In the genomic region with DNA sequence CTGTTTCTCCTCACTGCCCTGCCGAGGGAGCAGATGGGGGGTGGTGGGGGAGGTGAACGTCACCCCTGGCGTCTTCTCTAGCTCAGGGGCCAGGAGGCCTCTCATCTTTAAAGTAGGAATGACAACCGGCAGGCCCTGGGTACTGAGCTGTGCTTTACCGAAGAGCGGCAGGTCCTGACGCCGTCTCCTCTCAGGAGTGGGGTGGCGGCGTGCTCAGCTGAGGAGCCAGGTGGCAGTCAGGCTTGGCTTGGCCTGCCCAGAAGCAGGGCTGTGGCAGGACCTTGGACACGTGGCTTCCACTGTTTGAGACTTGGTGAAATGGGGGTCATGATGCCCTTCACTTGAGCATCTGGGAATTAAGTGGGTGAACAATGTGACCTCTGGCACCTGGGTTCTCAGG, we compare ENCODE assay signal across 18 cellular contexts. TPM values are rescaled to one million over a fixed set of nuclear protein-coding genes. Genes with fewer than 3 reads are reported as not detected.
DNase-seq lines count a peak whose midpoint lies in the region; ATAC-seq and TF ChIP-seq lines count a peak whose summit lies in the region.
"Had no signal": no experiment of that assay in that cellular context is flagged by ENCODE, and none has a peak within 500 bp of the region (broad histone marks: within the 10 kb centered on the region; RNA-seq: fewer than 3 reads in every experiment).

No MANE protein-coding gene starts in this region.

- H2AK5ac ChIP-seq in IMR-90 (ENCODE audit: low read depth, low read length), result no peak overlapping the region

- WGBS in IMR-90 (ENCODE audit: extremely low coverage in 2 of 2, insufficient read length in 1 of 2), 2 experiments, result 95% methylated on average over 4 of the region's 11 CpGs; no CpG with 5 or more reads in 1 of the 2 experiments

- no TSS peak for BruUV-seq in IMR-90 (replicated peaks; lab: Mats Ljungman, UMichigan)

- no peak overlapping the region for H2BK120ac ChIP-seq in IMR-90 (ENCODE audit: low read depth, low read length)

- DNase-seq in IMR-90, result no peak
- no peak for DNase-seq in adipocyte (ENCODE audit: low read depth)
- no peak for DNase-seq in naive thymus-derived CD4-positive, alpha-beta T cell
- DNase-seq in tibial artery, result no peak
- DNase-seq in GOT3 (lab: John Stamatoyannopoulos, UW), result no peak
- no peak for DNase-seq in SJCRH30
- DNase-seq: activated CD4-positive, alpha-beta T cell treated with anti-CD3 and anti-CD28 coated beads, Interleukin-2, amount 50 U/mL, for 48 hours; activated T-cell treated with anti-CD3 and anti-CD28 coated beads, Interleukin-2, amount 50 U/mL, for 1 hour; Caco-2; effector memory CD8-positive, alpha-beta T cell; left lung; NCI-H1092; NCI-H524; stimulated activated naive CD8-positive, alpha-beta T cell treated with anti-CD3 and anti-CD28 coated beads, Interleukin-15, Interleukin-2, amounts not matched to agents 100 U/mL and 50 U/mL, for 24 hours; transverse colon had no signal

- H3K79me1 ChIP-seq in IMR-90 (ENCODE audit: low read depth in 1 of 2, low read length in 2 of 2), result peaks cover 21 to 77% of the 10 kb centered on the region in 2 experiments

- H3K4me2 ChIP-seq in BLaER1 treated with 17β-estradiol and CSF1 and Interleukin-3, amounts not matched to agents 10 nM and 100 nM, result peak overlapping the region in 2 of 11 experiments; percentile 98 to 100; a peak in 2 of 22 replicates
- no peak overlapping the region for H3K4me2 ChIP-seq in IMR-90 (ENCODE audit: low read depth, low read length)

- TF ChIP-seq CTCF in IMR-90 (conservative IDR thresholded peaks at IDR 0.05; ENCODE audit: low read depth, low read length), result no peak
- TF ChIP-seq CTCF in tibial artery (IDR thresholded peaks at IDR 0.05), result no peak

- H3K14ac ChIP-seq in IMR-90 (replicated peaks; ENCODE audit: low read depth, low read length), result no peak overlapping the region

- no peak overlapping the region for H2BK15ac ChIP-seq in IMR-90 (ENCODE audit: low read depth, low read length)

- no peaks in the 10 kb centered on the region for H3K27me3 ChIP-seq in BLaER1 treated with 17β-estradiol and CSF1 and Interleukin-3, amounts not matched to agents 10 nM and 100 nM
- H3K27me3 ChIP-seq in IMR-90 (ENCODE audit: control insufficient read depth, insufficient read depth, low read length) (no peaks in the 10 kb centered on the region), adipocyte (replicated peaks; ENCODE audit: control insufficient read depth, insufficient read depth, low read length) (no peaks in the 10 kb centered on the region), tibial artery (no peaks in the 10 kb centered on the region), SJCRH30 (no peaks in the 10 kb centered on the region)
- H3K27me3 ChIP-seq in naive thymus-derived CD4-positive, alpha-beta T cell (ENCODE audit: control insufficient read depth in 2 of 2, insufficient read depth in 2 of 2, low read length in 2 of 2), result no peaks in the 10 kb centered on the region
- H3K27me3 ChIP-seq: left lung, transverse colon had no signal

- H3K4ac ChIP-seq in IMR-90 (ENCODE audit: low read depth, low read length), result no peak overlapping the region

- TF ChIP-seq RAD21 in IMR-90 (IDR thresholded peaks at IDR 0.05; ENCODE audit: low read length), result no peak

- H3K4me3 Mint-ChIP-seq in naive thymus-derived CD4-positive, alpha-beta T cell, result peak overlapping the region in 3 of 10 donors; percentile 21 to 90 (median 80)

- H4K5ac ChIP-seq in IMR-90 (ENCODE audit: low read depth, low read length), result no peak overlapping the region

- H2AFZ ChIP-seq in IMR-90 (replicated peaks; ENCODE audit: low read length, poor library complexity), result no peak overlapping the region

- H3K36me3 ChIP-seq in BLaER1 treated with 17β-estradiol and CSF1 and Interleukin-3, amounts not matched to agents 10 nM and 100 nM, result peaks cover 63 to 72% (median 69%) of the 10 kb centered on the region in 11 experiments
- peaks cover 54% of the 10 kb centered on the region for H3K36me3 ChIP-seq in IMR-90 (ENCODE audit: control insufficient read depth, insufficient read depth, low read length)
- H3K36me3 ChIP-seq in adipocyte (ENCODE audit: control insufficient read depth, insufficient read depth, low read length, severe bottlenecking), result peaks cover 45% of the 10 kb centered on the region
- H3K36me3 ChIP-seq in naive thymus-derived CD4-positive, alpha-beta T cell (ENCODE audit: control insufficient read depth in 2 of 3, insufficient read depth in 3 of 3, low read length in 3 of 3), result peaks cover 10 to 60% (median 25%) of the 10 kb centered on the region in 3 experiments
- peaks cover 30 to 70% (median 48%) of the 10 kb centered on the region in 3 donors for H3K36me3 ChIP-seq in tibial artery
- peaks cover 45% of the 10 kb centered on the region for H3K36me3 ChIP-seq in SJCRH30

- H3K18ac ChIP-seq in IMR-90 (ENCODE audit: low read depth, low read length), result no peak overlapping the region

- peaks cover 31 to 53% (median 41%) of the 10 kb centered on the region in 10 experiments for H3K4me1 ChIP-seq in BLaER1 treated with 17β-estradiol and CSF1 and Interleukin-3, amounts not matched to agents 10 nM and 100 nM
- H3K4me1 ChIP-seq in IMR-90 (ENCODE audit: control insufficient read depth, insufficient read depth, low read length) (peaks cover 5% of the 10 kb centered on the region), adipocyte (ENCODE audit: control insufficient read depth, insufficient read depth, low read length) (peaks cover 36% of the 10 kb centered on the region), tibial artery (peaks cover 4 to 45% (median 34%) of the 10 kb centered on the region in 4 donors), SJCRH30 (peaks cover 8% of the 10 kb centered on the region; the same call in 1 of the 2 replicates)
- H3K4me1 ChIP-seq in naive thymus-derived CD4-positive, alpha-beta T cell (ENCODE audit: control insufficient read depth in 2 of 2, insufficient read depth in 2 of 2, low read length in 2 of 2), result peaks cover 23 to 33% of the 10 kb centered on the region in 2 donors

- H3K4me1 Mint-ChIP-seq in naive thymus-derived CD4-positive, alpha-beta T cell, result peaks cover 23 to 52% (median 47%) of the 10 kb centered on the region in 7 donors

- no peaks in the 10 kb centered on the region for H3K27me3 Mint-ChIP-seq in naive thymus-derived CD4-positive, alpha-beta T cell
- H3K27me3 Mint-ChIP-seq: effector memory CD8-positive, alpha-beta T cell had no signal

- dilution Hi-C loops in IMR-90 (cut with HindIII; ENCODE audit: low sequenced_read_pairs, unreplicated experiment), result no loop called here

- H3K9me3 Mint-ChIP-seq in naive thymus-derived CD4-positive, alpha-beta T cell, result no peaks in the 10 kb centered on the region
- H3K9me3 Mint-ChIP-seq: effector memory CD8-positive, alpha-beta T cell had no signal

- intact Hi-C loops in IMR-90 (cut with micrococcal nuclease) (no loop called here), tibial artery (cut with DNase I; ENCODE audit: low total_unique reads) (loop anchor here (5.0 kb wide), 2 partner anchors 133 to 163 kb away; a partner anchor contains a TSS)
- intact Hi-C loops in naive thymus-derived CD4-positive, alpha-beta T cell (cut with micrococcal nuclease), result no loop called here

- POLR2A ChIA-PET in IMR-90 (lab: Charles Lee; ENCODE audit: unreplicated experiment), result no interaction called here
- POLR2A ChIA-PET in naive thymus-derived CD4-positive, alpha-beta T cell (lab: Charles Lee), result interaction anchor here (0.9 kb wide), 1 partner anchor 15 kb away, joined by 3 read pairs; no protein-coding TSS in a partner anchor

- CTCF ChIA-PET in IMR-90 (lab: Yijun Ruan, JAX), result no interaction called here
- CTCF ChIA-PET in naive thymus-derived CD4-positive, alpha-beta T cell (lab: Charles Lee), result no interaction called here

- in situ Hi-C loops in IMR-90 (cut with MboI; ENCODE audit: low sequenced_read_pairs), result no loop called here

- H3K9me3 ChIP-seq in BLaER1 treated with 17β-estradiol and CSF1 and Interleukin-3, amounts not matched to agents 10 nM and 100 nM (replicated peaks in 1 of 11), result no peaks in the 10 kb centered on the region
- H3K9me3 ChIP-seq in IMR-90 (ENCODE audit: control insufficient read depth, insufficient read depth, low read length), result no peaks in the 10 kb centered on the region
- H3K9me3 ChIP-seq in adipocyte (ENCODE audit: control insufficient read depth, low read length), result no peaks in the 10 kb centered on the region
- no peaks in the 10 kb centered on the region for H3K9me3 ChIP-seq in naive thymus-derived CD4-positive, alpha-beta T cell (ENCODE audit: control insufficient read depth in 2 of 3, low read length in 3 of 3)
- no peaks in the 10 kb centered on the region for H3K9me3 ChIP-seq in tibial artery
- no peaks in the 10 kb centered on the region for H3K9me3 ChIP-seq in SJCRH30 (replicated peaks)
- H3K9me3 ChIP-seq: Caco-2, left lung, transverse colon had no signal

- peak overlapping the region; percentile 1 for H3K23ac ChIP-seq in IMR-90 (ENCODE audit: low read depth, low read length)

- peak overlapping the region in 2 of 11 experiments; percentile 8 to 41; a peak in 4 of 22 replicates for H3K27ac ChIP-seq in BLaER1 treated with 17β-estradiol and CSF1 and Interleukin-3, amounts not matched to agents 10 nM and 100 nM
- no peak overlapping the region for H3K27ac ChIP-seq in IMR-90 (ENCODE audit: insufficient read depth, low read length)
- peak overlapping the region; percentile 39 for H3K27ac ChIP-seq in naive thymus-derived CD4-positive, alpha-beta T cell (ENCODE audit: low read depth, low read length)
- no peak overlapping the region for H3K27ac ChIP-seq in tibial artery
- H3K27ac ChIP-seq in SJCRH30, result no peak overlapping the region
- H3K27ac ChIP-seq: left lung had no signal

- no peak for TF ChIP-seq POLR2A in IMR-90 (IDR thresholded peaks at IDR 0.05; ENCODE audit: low read depth, low read length)

- H3K4me3 ChIP-seq in BLaER1 treated with 17β-estradiol and CSF1 and Interleukin-3, amounts not matched to agents 10 nM and 100 nM, result no peak overlapping the region
- H3K4me3 ChIP-seq in IMR-90 (ENCODE audit: insufficient read depth, low read depth, low read length), result no peak overlapping the region
- H3K4me3 ChIP-seq in adipocyte (ENCODE audit: low read length), result no peak overlapping the region
- no peak overlapping the region for H3K4me3 ChIP-seq in naive thymus-derived CD4-positive, alpha-beta T cell (ENCODE audit: low read length)
- H3K4me3 ChIP-seq in tibial artery, result no peak overlapping the region
- no peak overlapping the region for H3K4me3 ChIP-seq in SJCRH30
- H3K4me3 ChIP-seq: left lung, transverse colon had no signal

- H3K36me3 Mint-ChIP-seq in naive thymus-derived CD4-positive, alpha-beta T cell, result peaks cover 4 to 32% (median 8%) of the 10 kb centered on the region in 5 donors

- H3K56ac ChIP-seq in IMR-90 (ENCODE audit: extremely low read depth, insufficient read depth, low read length), result no peak overlapping the region

- peak overlapping the region; percentile 10 to 95 (median 88); a peak in 18 of 22 replicates for H3K9ac ChIP-seq in BLaER1 treated with 17β-estradiol and CSF1 and Interleukin-3, amounts not matched to agents 10 nM and 100 nM
- no peak overlapping the region for H3K9ac ChIP-seq in IMR-90 (ENCODE audit: low read depth, low read length)
- H3K9ac ChIP-seq in adipocyte (ENCODE audit: low read length), result peak overlapping the region; percentile 93

- peaks cover 10% of the 10 kb centered on the region for H3K9me1 ChIP-seq in IMR-90 (ENCODE audit: insufficient read depth, low read length)

- H2AK9ac ChIP-seq in IMR-90 (replicated peaks; ENCODE audit: low read depth, low read length, poor library complexity), result peak overlapping the region; percentile 39

- ATAC-seq in IMR-90 (ENCODE audit: low read depth), result no peak
- no peak for ATAC-seq in naive thymus-derived CD4-positive, alpha-beta T cell
- ATAC-seq in HG02885 (IDR thresholded peaks at IDR 0.05; ENCODE audit: poor library complexity, unreplicated experiment), result no peak
- ATAC-seq: effector memory CD8-positive, alpha-beta T cell; left lung; right cardiac atrium; stimulated activated naive CD8-positive, alpha-beta T cell treated with anti-CD3 and anti-CD28 coated beads, Interleukin-15, Interleukin-2, amounts not matched to agents 100 U/mL and 50 U/mL, for 24 hours had no signal

- H2BK5ac ChIP-seq in IMR-90 (ENCODE audit: low read depth, low read length, poor library complexity, severe bottlenecking), result no peak overlapping the region

- H4K91ac ChIP-seq in IMR-90 (ENCODE audit: insufficient read depth, low read depth, low read length), result no peak overlapping the region

- no peak overlapping the region for H2BK20ac ChIP-seq in IMR-90 (ENCODE audit: low read depth, low read length)

- peaks cover 25 to 75% (median 68%) of the 10 kb centered on the region in 11 experiments; a peak in 21 of 22 replicates for H4K20me1 ChIP-seq in BLaER1 treated with 17β-estradiol and CSF1 and Interleukin-3, amounts not matched to agents 10 nM and 100 nM
- H4K20me1 ChIP-seq in IMR-90 (ENCODE audit: insufficient read depth, low read length), result peaks cover 60% of the 10 kb centered on the region

- peak overlapping the region in 2 of 9 donors; percentile 39 to 56 for H3K27ac Mint-ChIP-seq in naive thymus-derived CD4-positive, alpha-beta T cell

- H4K8ac ChIP-seq in IMR-90 (ENCODE audit: low read depth in 2 of 2, low read length in 2 of 2), result no peak overlapping the region

RNA-seq across cellular contexts. Expression of a gene that starts 3.1 kb away (rescaled TPM):
- total RNA-seq in IMR-90 (2012; rRNA removed), result 47.1 and 51.7 TPM in 2 replicates
- 232 and 240 TPM in 2 replicates for polyA plus RNA-seq in IMR-90 (2012; rRNA removed)
- polyA plus RNA-seq in IMR-90 (2012; cell fraction: cytosol; rRNA removed), result 56.5 and 249 TPM in 2 replicates
- polyA plus RNA-seq in IMR-90 (2012; cell fraction: nucleus; rRNA removed; ENCODE audit: low replicate concordance), result 139 and 335 TPM in 2 replicates
- total RNA-seq in naive thymus-derived CD4-positive, alpha-beta T cell, result 100 to 1,000 TPM in 3 of 5 experiments, 10 to 100 TPM in 2; 71.0 to 150 (median 136) TPM
- polyA plus RNA-seq in naive thymus-derived CD4-positive, alpha-beta T cell, result 100 to 1,000 TPM; 110 to 116 TPM
- total RNA-seq in SJCRH30 (2014; rRNA removed; shearing (Covaris generic)), result 124 and 145 TPM in 2 replicates

RNA-seq across cellular contexts. Expression of a gene that starts 3.4 kb away (rescaled TPM):
- total RNA-seq in IMR-90 (2012; rRNA removed), result 3.0 and 3.6 TPM in 2 replicates
- polyA plus RNA-seq in IMR-90 (2012; rRNA removed), result 3.5 and 4.2 TPM in 2 replicates
- 2.4 and 3.1 TPM in 2 replicates for polyA plus RNA-seq in IMR-90 (2012; cell fraction: cytosol; rRNA removed)
- 12.6 and 13.7 TPM in 2 replicates for polyA plus RNA-seq in IMR-90 (2012; cell fraction: nucleus; rRNA removed; ENCODE audit: low replicate concordance)
- 10 to 100 TPM in 3 of 5 experiments, 1 to 10 TPM in 2; 8.5 to 16.4 (median 11.2) TPM for total RNA-seq in naive thymus-derived CD4-positive, alpha-beta T cell
- polyA plus RNA-seq in naive thymus-derived CD4-positive, alpha-beta T cell, result 1 to 10 TPM; 5.0 to 5.3 TPM
- 7.5 TPM in 2 replicates for total RNA-seq in SJCRH30 (2014; rRNA removed; shearing (Covaris generic))

RNA-seq across cellular contexts. Expression of a gene that starts 17.6 kb away (rescaled TPM):
- 18.9 and 19.7 TPM in 2 replicates for total RNA-seq in IMR-90 (2012; rRNA removed)
- 16.9 and 19.4 TPM in 2 replicates for polyA plus RNA-seq in IMR-90 (2012; rRNA removed)
- polyA plus RNA-seq in IMR-90 (2012; cell fraction: cytosol; rRNA removed), result 16.4 and 25.8 TPM in 2 replicates
- 21.3 and 37.5 TPM in 2 replicates for polyA plus RNA-seq in IMR-90 (2012; cell fraction: nucleus; rRNA removed; ENCODE audit: low replicate concordance)
- total RNA-seq in naive thymus-derived CD4-positive, alpha-beta T cell, result 10 to 100 TPM in 4 of 5 experiments, 1 to 10 TPM in 1; 8.7 to 14.9 (median 12.3) TPM
- 10 to 100 TPM in 1 of 2 donors, 1 to 10 TPM in 1; 9.1 to 10.4 TPM for polyA plus RNA-seq in naive thymus-derived CD4-positive, alpha-beta T cell
- 28.8 and 32.7 TPM in 2 replicates for total RNA-seq in SJCRH30 (2014; rRNA removed; shearing (Covaris generic))
